Comparison of ENCODE assay signal across 8 cellular contexts in genomic region chr15:79923515-79924169, GRCh38. TPM values are rescaled to one million over a fixed set of nuclear protein-coding genes. Genes with fewer than 3 reads are reported as not detected.
DNase-seq lines count a peak whose midpoint lies in the region; ATAC-seq and TF ChIP-seq lines count a peak whose summit lies in the region.

No MANE protein-coding gene starts in this region.

- H3K4me3 Mint-ChIP-seq in CD4-positive, alpha-beta T cell = peak overlapping the region; percentile 96
- peak overlapping the region; percentile 93 for H3K4me3 Mint-ChIP-seq in activated CD4-positive, alpha-beta memory T cell treated with anti-CD3 and anti-CD28 coated beads for 36 hours

- peaks cover 16% of the 10 kb centered on the region for H3K9me3 Mint-ChIP-seq in CD4-positive, alpha-beta T cell
- peaks cover 29% of the 10 kb centered on the region for H3K9me3 Mint-ChIP-seq in activated CD4-positive, alpha-beta memory T cell treated with anti-CD3 and anti-CD28 coated beads for 36 hours

- CTCF ChIA-PET in CD4-positive, alpha-beta T cell (lab: Charles Lee) = interaction anchor here (1.4 to 3.4 kb wide), 2 partner anchors 26 to 44 kb away, joined by 3 to 20 read pairs; partner anchors contain the start of gene MTHFS
- CTCF ChIA-PET in activated CD4-positive, alpha-beta memory T cell treated with anti-CD3 and anti-CD28 coated beads for 36 hours (lab: Charles Lee) = interaction anchor here (1.0 to 2.7 kb wide), 6 partner anchors 20 to 544 kb away, joined by 3 to 15 read pairs (median 10); partner anchors contain the start of gene MTHFS

- H3K9me3 ChIP-seq in CD4-positive, alpha-beta T cell (ENCODE audit: control insufficient read depth, low read length) = peaks cover 35% of the 10 kb centered on the region
- no peaks in the 10 kb centered on the region for H3K9me3 ChIP-seq in right lobe of liver

- ATAC-seq in CD4-positive, alpha-beta T cell (ENCODE audit: poor library complexity) = peak; percentile 89
- ATAC-seq in GM19452 (IDR thresholded peaks at IDR 0.05; ENCODE audit: unreplicated experiment) (peak; percentile 94), HG03575 (IDR thresholded peaks at IDR 0.05; ENCODE audit: extremely low read depth, insufficient number of reproducible peaks, low FRiP score, unreplicated experiment) (peak; percentile 77), right lobe of liver (peak; percentile 97 to 99 (median 98))

- H3K36me3 ChIP-seq in right lobe of liver = peaks cover 0 to 11% (median 0%) of the 10 kb centered on the region in 4 donors

- H3K27me3 ChIP-seq in CD4-positive, alpha-beta T cell (ENCODE audit: control insufficient read depth, insufficient read depth, low read length) = no peaks in the 10 kb centered on the region
- H3K27me3 ChIP-seq in dorsolateral prefrontal cortex (no peaks in the 10 kb centered on the region), right lobe of liver (no peaks in the 10 kb centered on the region)

- peaks cover 55% of the 10 kb centered on the region for H3K36me3 Mint-ChIP-seq in CD4-positive, alpha-beta T cell (ENCODE audit: low read depth)
- peaks cover 42% of the 10 kb centered on the region for H3K36me3 Mint-ChIP-seq in activated CD4-positive, alpha-beta memory T cell treated with anti-CD3 and anti-CD28 coated beads for 36 hours

- H3K27ac Mint-ChIP-seq in CD4-positive, alpha-beta T cell = peak overlapping the region; percentile 95
- H3K27ac Mint-ChIP-seq in activated CD4-positive, alpha-beta memory T cell treated with anti-CD3 and anti-CD28 coated beads for 36 hours = peak overlapping the region; percentile 95

- no peak for TF ChIP-seq CTCF in CD4-positive, alpha-beta T cell (IDR thresholded peaks at IDR 0.05)
- TF ChIP-seq CTCF in dorsolateral prefrontal cortex (IDR thresholded peaks at IDR 0.05 in 54 of 56, conservative IDR thresholded peaks at IDR 0.05 in 2 of 56; ENCODE audit: low read depth in 1 of 56, partially characterized antibody in 56 of 56) = peak in 9 of 56 donors; percentile 6 to 26 (median 17)
- no peak for TF ChIP-seq CTCF in right lobe of liver (IDR thresholded peaks at IDR 0.05)

- DNase-seq in CD4-positive, alpha-beta T cell = peak; percentile 93 to 99 (median 98)
- DNase-seq in NCI-H82 (lab: John Stamatoyannopoulos, UW) (peak; percentile 99), dorsolateral prefrontal cortex (peak; percentile 53 to 92 (median 77)), right lobe of liver (peak; percentile 98 to 99 (median 99))
- DNase-seq in activated CD4-positive, alpha-beta memory T cell treated with anti-CD3 and anti-CD28 coated beads for 36 hours = peak; percentile 99
- peak; percentile 98 for DNase-seq in stimulated activated CD4-positive, alpha-beta T cell treated with anti-CD3 and anti-CD28 coated beads, Interleukin-4, amount 100 ng/mL, for 24 hours

- H3K27ac ChIP-seq in CD4-positive, alpha-beta T cell (ENCODE audit: low read depth, low read length) = peak overlapping the region; percentile 97
- H3K27ac ChIP-seq in dorsolateral prefrontal cortex (peak overlapping the region; percentile 6 to 97 (median 87)), right lobe of liver (peak overlapping the region; percentile 91 to 96 (median 96))

- POLR2A ChIA-PET in CD4-positive, alpha-beta T cell (lab: Charles Lee) = interaction anchor here (0.7 to 3.8 kb wide), 26 partner anchors 8 to 1372 kb away, joined by 3 to 139 read pairs (median 5); partner anchors contain the start of genes BCL2A1, MTHFS, TLNRD1 and ZFAND6
- POLR2A ChIA-PET in activated CD4-positive, alpha-beta memory T cell treated with anti-CD3 and anti-CD28 coated beads for 36 hours (lab: Charles Lee) = interaction anchor here (0.6 to 3.3 kb wide), 10 partner anchors 8 to 138 kb away, joined by 3 to 70 read pairs (median 6); partner anchors contain the start of genes BCL2A1, MTHFS and ZFAND6

- H3K4me3 ChIP-seq in dorsolateral prefrontal cortex (peak overlapping the region; percentile 66 to 96 (median 86)), right lobe of liver (peak overlapping the region; percentile 80 to 86 (median 83))

- 0% methylated on average over 15 of the region's 68 CpGs for whole genome bisulfite sequencing in right lobe of liver (ENCODE audit: insufficient coverage, low coverage, low lambda C conversion rate, missing lambda C conversion rate)

- TF ChIP-seq POLR2A in right lobe of liver (IDR thresholded peaks at IDR 0.05) = peak; percentile 88

- H3K4me1 Mint-ChIP-seq in CD4-positive, alpha-beta T cell (ENCODE audit: low read depth) = peaks cover 27% of the 10 kb centered on the region
- H3K4me1 Mint-ChIP-seq in activated CD4-positive, alpha-beta memory T cell treated with anti-CD3 and anti-CD28 coated beads for 36 hours (ENCODE audit: low read depth) = peaks cover 20% of the 10 kb centered on the region

- intact Hi-C loops in CD4-positive, alpha-beta T cell (cut with DNase I, micrococcal nuclease) = loop anchor here (1.0 to 2.0 kb wide), 7 partner anchors 26 to 231 kb away; partner anchors contain the start of genes BCL2A1 (in 1 of the 2) and MTHFS (in 1 of the 2)
- intact Hi-C loops in activated CD4-positive, alpha-beta memory T cell treated with anti-CD3 and anti-CD28 coated beads for 36 hours (cut with micrococcal nuclease) = loop anchor here (1.0 to 2.0 kb wide), 5 partner anchors 26 to 229 kb away; partner anchors contain the start of genes BCL2A1, FAH, MTHFS and ZFAND6
- intact Hi-C loops in dorsolateral prefrontal cortex (cut with DNase I) = loop anchor here in 1 of 2 donors (2.0 kb wide), 1 partner anchor 27 kb away; the partner anchor contains the start of gene MTHFS
- intact Hi-C loops in right lobe of liver (cut with DNase I) = no loop called here

- peaks cover 0 to 5% (median 0%) of the 10 kb centered on the region in 4 donors for H3K4me1 ChIP-seq in right lobe of liver

- no peaks in the 10 kb centered on the region for H3K27me3 Mint-ChIP-seq in CD4-positive, alpha-beta T cell
- H3K27me3 Mint-ChIP-seq in activated CD4-positive, alpha-beta memory T cell treated with anti-CD3 and anti-CD28 coated beads for 36 hours = no peaks in the 10 kb centered on the region

RNA-seq across cellular contexts. Expression of gene MTHFS, which starts 26.8 kb away (rescaled TPM):
- total RNA-seq in CD4-positive, alpha-beta T cell = 1 to 10 TPM; 9.1 to 9.8 TPM
- 10 to 100 TPM; 46.2 to 49.4 TPM for total RNA-seq in activated CD4-positive, alpha-beta memory T cell treated with anti-CD3 and anti-CD28 coated beads for 36 hours
- total RNA-seq in dorsolateral prefrontal cortex (10 to 100 TPM in 100 of 120 experiments, 1 to 10 TPM in 20; 2.6 to 23.9 (median 13.1) TPM), right lobe of liver (100 to 1,000 TPM in 5 of 6 experiments, 10 to 100 TPM in 1; 82.7 to 186 (median 158) TPM)

RNA-seq across cellular contexts. Expression of gene BCL2A1, which starts 47.4 kb away (rescaled TPM):
- total RNA-seq in CD4-positive, alpha-beta T cell = 10 to 100 TPM; 18.7 to 20.0 TPM
- 100 to 1,000 TPM; 110 to 111 TPM for total RNA-seq in activated CD4-positive, alpha-beta memory T cell treated with anti-CD3 and anti-CD28 coated beads for 36 hours
- total RNA-seq in dorsolateral prefrontal cortex (10 to 100 TPM in 4 of 120 experiments, 1 to 10 TPM in 69, under 1 TPM in 19, not detected in 28; 0.43 to 18.3 (median 1.9) TPM), right lobe of liver (1 to 10 TPM in 4 of 6 experiments, under 1 TPM in 2; 0.26 to 6.9 (median 1.8) TPM)

Comparison
In these comparisons a context has a peak if more than half of its experiments do, and no peak if none do; other contexts are left out.
1. Peak in every context shown above with its lines: DNase-seq, ATAC-seq, H3K4me3 ChIP-seq and H3K27ac ChIP-seq.
2. RNA of gene BCL2A1, which starts 47.4 kb away (total RNA-seq): 110 to 111 TPM in activated CD4-positive, alpha-beta memory T cell treated with anti-CD3 and anti-CD28 coated beads for 36 hours; 18.7 to 20.0 TPM in CD4-positive, alpha-beta T cell, 0.26 to 6.9 TPM in right lobe of liver and 0.43 to 18.3 TPM in dorsolateral prefrontal cortex; every median in the first group is over 4 times any median in the second.
3. intact Hi-C loops: an anchor here in CD4-positive, alpha-beta T cell (1.0 to 2.0 kb wide) and activated CD4-positive, alpha-beta memory T cell treated with anti-CD3 and anti-CD28 coated beads for 36 hours (1.0 to 2.0 kb wide); none called in right lobe of liver.